In genomic region chr21:17583898-17584297, GRCh38 we compare ENCODE assay signal across 25 cellular contexts. TPM values are rescaled to one million over a fixed set of nuclear protein-coding genes. Genes with fewer than 3 reads are reported as not detected.
DNase-seq lines count a peak whose midpoint lies in the region; ATAC-seq, FAIRE-seq and TF ChIP-seq lines count a peak whose summit lies in the region.
"Had no signal": no experiment of that assay in that cellular context is flagged by ENCODE, and none has a peak within 500 bp of the region (broad histone marks: within the 10 kb centered on the region; RNA-seq: fewer than 3 reads in every experiment).

No MANE protein-coding gene starts in this region.

- peaks cover 7% of the 10 kb centered on the region; the same call in 1 of the 2 replicates for H4K20me1 ChIP-seq in GM23338 (replicated peaks; ENCODE audit: insufficient read depth)
- H4K20me1 ChIP-seq in K562 (replicated peaks; ENCODE audit: control insufficient read depth, insufficient read depth, low read length): no peaks in the 10 kb centered on the region
- H4K20me1 ChIP-seq: BLaER1 treated with 17β-estradiol and CSF1 and Interleukin-3, amounts not matched to agents 10 nM and 100 nM had no signal

- 2% methylated on average over 3 of the region's 3 CpGs for WGBS in K562 (ENCODE audit: insufficient coverage, low coverage, missing lambda C conversion rate)

- TF ChIP-seq EP300 in K562 (IDR thresholded peaks at IDR 0.05; ENCODE audit: low read length): no peak

- H3K9ac ChIP-seq in K562 (ENCODE audit: insufficient read depth in 1 of 2, low read depth in 2 of 2, low read length in 2 of 2): no peak overlapping the region
- H3K9ac ChIP-seq: BLaER1 treated with 17β-estradiol and CSF1 and Interleukin-3, amounts not matched to agents 10 nM and 100 nM had no signal

- H3K27ac Mint-ChIP-seq in Caco-2 (ENCODE audit: unreplicated experiment) (peak overlapping the region; percentile 18), GM23338 (no peak overlapping the region)
- H3K27ac Mint-ChIP-seq: B cell; CD4-positive, alpha-beta T cell; CD8-positive, alpha-beta T cell had no signal

- CTCF ChIA-PET in Caco-2 (lab: Charles Lee): no interaction called here
- CTCF ChIA-PET in K562 (lab: Yijun Ruan, JAX; ENCODE audit: low intra/inter-chr PET ratio): no interaction called here

- no peak for ATAC-seq in GM23338
- no peak for ATAC-seq in K562
- ATAC-seq: CD8-positive, alpha-beta T cell; GM12878 had no signal

- H3K9me2 ChIP-seq in GM23338 (ENCODE audit: insufficient read depth): no peaks in the 10 kb centered on the region

- no peaks in the 10 kb centered on the region for H3F3A ChIP-seq in GM23338 (replicated peaks; ENCODE audit: low read depth)

- DNase-seq in Caco-2 (no peak), GM23338 (ENCODE audit: low spot score) (no peak), K562 (ENCODE audit: extremely low read depth in 1 of 4, low spot score in 3 of 4) (no peak), uterus (no peak), occipital lobe (lab: John Stamatoyannopoulos, UW) (no peak), AG08396 (ENCODE audit: low spot score) (no peak)
- DNase-seq: 8988T; ACHN; AML-193; CD4-positive, alpha-beta T cell; CD8-positive, alpha-beta T cell; DMS 273 treated with DMSO at 0.1 percent for 48 hours; DMS153; DMS53; DMS79; DND-41; EL; GDM1 had no signal

- TF ChIP-seq CTCF in Caco-2 (IDR thresholded peaks at IDR 0.05; ENCODE audit: insufficient read depth in 1 of 2, low read depth in 1 of 2, low read length in 1 of 2, severe bottlenecking in 1 of 2, unreplicated experiment in 1 of 2): no peak
- no peak for TF ChIP-seq CTCF in GM23338 (conservative IDR thresholded peaks at IDR 0.05; ENCODE audit: low read depth in 2 of 2)
- TF ChIP-seq CTCF in K562 (IDR thresholded peaks at IDR 0.05 in 2 of 3, conservative IDR thresholded peaks at IDR 0.05 in 1 of 3; ENCODE audit: insufficient read depth in 2 of 3, low read depth in 1 of 3, low read length in 3 of 3): no peak
- TF ChIP-seq CTCF in uterus (IDR thresholded peaks at IDR 0.05): no peak

- H3K9me3 ChIP-seq in Caco-2: no peaks in the 10 kb centered on the region
- H3K9me3 ChIP-seq in K562 (replicated peaks; ENCODE audit: control insufficient read depth, insufficient read depth, low read depth, low read length): no peaks in the 10 kb centered on the region
- no peaks in the 10 kb centered on the region for H3K9me3 ChIP-seq in uterus
- H3K9me3 ChIP-seq: BLaER1 treated with 17β-estradiol and CSF1 and Interleukin-3, amounts not matched to agents 10 nM and 100 nM had no signal

- H3K36me3 ChIP-seq in Caco-2 (ENCODE audit: control insufficient read depth, insufficient read depth, low read length) (no peaks in the 10 kb centered on the region), GM23338 (ENCODE audit: insufficient read depth) (no peaks in the 10 kb centered on the region), K562 (ENCODE audit: control insufficient read depth, insufficient read depth, low read length) (no peaks in the 10 kb centered on the region), uterus (no peaks in the 10 kb centered on the region)
- H3K36me3 ChIP-seq: BLaER1 treated with 17β-estradiol and CSF1 and Interleukin-3, amounts not matched to agents 10 nM and 100 nM had no signal

- TF ChIP-seq POLR2A in K562 (conservative IDR thresholded peaks at IDR 0.05): no peak
- TF ChIP-seq POLR2A in uterus (IDR thresholded peaks at IDR 0.05): no peak

- H3K4me2 ChIP-seq in GM23338 (no peak overlapping the region), K562 (ENCODE audit: insufficient read depth, low read length) (no peak overlapping the region)
- H3K4me2 ChIP-seq: BLaER1 treated with 17β-estradiol and CSF1 and Interleukin-3, amounts not matched to agents 10 nM and 100 nM had no signal

- intact Hi-C loops in Caco-2 (cut with micrococcal nuclease; ENCODE audit: unreplicated experiment): loop anchor here (10.0 kb wide), 1 partner anchor 119 kb away; no protein-coding TSS in a partner anchor
- intact Hi-C loops in K562 (cut with micrococcal nuclease): no loop called here
- intact Hi-C loops in uterus (cut with DNase I; ENCODE audit: low total_unique reads): loop anchor here (10.0 kb wide), 1 partner anchor 189 kb away; no protein-coding TSS in a partner anchor

- H3K27me3 ChIP-seq in Caco-2 (replicated peaks; ENCODE audit: control insufficient read depth, insufficient read depth, low read length): no peaks in the 10 kb centered on the region
- no peaks in the 10 kb centered on the region for H3K27me3 ChIP-seq in GM23338 (ENCODE audit: insufficient read depth)
- H3K27me3 ChIP-seq in K562 (ENCODE audit: control insufficient read depth in 2 of 2, insufficient read depth in 2 of 2, low read length in 2 of 2): peaks cover 0 to 3% of the 10 kb centered on the region in 2 experiments; a peak in 1 of 5 replicates
- no peaks in the 10 kb centered on the region for H3K27me3 ChIP-seq in uterus
- H3K27me3 ChIP-seq: BLaER1 treated with 17β-estradiol and CSF1 and Interleukin-3, amounts not matched to agents 10 nM and 100 nM had no signal

- H3K4me1 ChIP-seq in Caco-2 (peaks cover 8% of the 10 kb centered on the region), GM23338 (ENCODE audit: insufficient read depth) (no peaks in the 10 kb centered on the region), K562 (replicated peaks in 1 of 2; ENCODE audit: control insufficient read depth in 2 of 2, insufficient read depth in 2 of 2, low read length in 2 of 2) (no peaks in the 10 kb centered on the region), uterus (no peaks in the 10 kb centered on the region)
- H3K4me1 ChIP-seq: BLaER1 treated with 17β-estradiol and CSF1 and Interleukin-3, amounts not matched to agents 10 nM and 100 nM had no signal

- TF ChIP-seq RAD21 in K562 (CRISPR knock-in tag; conservative IDR thresholded peaks at IDR 0.05 in 1 of 2, IDR thresholded peaks at IDR 0.05 in 1 of 2): no peak

- H3K79me2 ChIP-seq in GM23338 (replicated peaks; ENCODE audit: insufficient read depth) (peaks cover 15% of the 10 kb centered on the region), K562 (ENCODE audit: control insufficient read depth, insufficient read depth, low read length) (no peaks in the 10 kb centered on the region)

- H3K27ac ChIP-seq in GM23338 (ENCODE audit: low read depth) (0 out of 2 replicates have a peak overlapping the region, but pooled peaks have one; percentile 33), K562 (ENCODE audit: extremely low read depth, low read depth, low read length) (no peak overlapping the region), uterus (no peak overlapping the region)
- H3K27ac ChIP-seq: BLaER1 treated with 17β-estradiol and CSF1 and Interleukin-3, amounts not matched to agents 10 nM and 100 nM; C4-2B had no signal

- H3K4me1 Mint-ChIP-seq in Caco-2 (ENCODE audit: low read depth, unreplicated experiment) (peaks cover 15% of the 10 kb centered on the region), GM23338 (peaks cover 4% of the 10 kb centered on the region)
- H3K4me1 Mint-ChIP-seq: B cell had no signal

- H3K4me3 ChIP-seq in Caco-2 (ENCODE audit: low read depth, low read length) (no peak overlapping the region), GM23338 (no peak overlapping the region), K562 (no peak overlapping the region), uterus (no peak overlapping the region)
- H3K4me3 ChIP-seq: BLaER1 treated with 17β-estradiol and CSF1 and Interleukin-3, amounts not matched to agents 10 nM and 100 nM; GM12878 had no signal

- H3K4me3 Mint-ChIP-seq in Caco-2 (ENCODE audit: unreplicated experiment) (no peak overlapping the region), GM23338 (no peak overlapping the region)
- H3K4me3 Mint-ChIP-seq: B cell; CD4-positive, alpha-beta T cell; CD8-positive, alpha-beta T cell had no signal

- H3K9me1 ChIP-seq in K562 (ENCODE audit: control insufficient read depth, insufficient read depth, low read length): no peaks in the 10 kb centered on the region

- no peaks in the 10 kb centered on the region for H3K27me3 Mint-ChIP-seq in Caco-2 (ENCODE audit: insufficient read depth, unreplicated experiment)
- H3K27me3 Mint-ChIP-seq in GM23338 (ENCODE audit: insufficient read depth, low read depth, poor library complexity): no peaks in the 10 kb centered on the region
- H3K27me3 Mint-ChIP-seq: B cell; CD4-positive, alpha-beta T cell had no signal

- H2AFZ ChIP-seq in GM23338: no peak overlapping the region
- no peak overlapping the region for H2AFZ ChIP-seq in K562 (ENCODE audit: low read depth, low read length)

- in situ Hi-C loops in K562 (cut with MboI): no loop called here

- H3K9me3 Mint-ChIP-seq in Caco-2 (ENCODE audit: unreplicated experiment) (no peaks in the 10 kb centered on the region), GM23338 (no peaks in the 10 kb centered on the region; the same call in 2 of the 3 replicates)
- H3K9me3 Mint-ChIP-seq: CD4-positive, alpha-beta T cell; CD8-positive, alpha-beta T cell had no signal

- no peak for FAIRE-seq in K562 (lab: Jason Lieb, UNC)
- FAIRE-seq: A204.1, GM12878, GM12892, GM18507 had no signal

- H3K36me3 Mint-ChIP-seq in Caco-2 (ENCODE audit: insufficient read depth, unreplicated experiment) (peaks cover 21% of the 10 kb centered on the region), GM23338 (ENCODE audit: low read depth) (peaks cover 4% of the 10 kb centered on the region; the same call in 2 of the 3 replicates)

- BruUV-seq in Caco-2 (replicated peaks; lab: Mats Ljungman, UMichigan) (no TSS peak), K562 (replicated peaks; lab: Mats Ljungman, UMichigan) (no TSS peak)

- POLR2A ChIA-PET in Caco-2 (lab: Charles Lee): no interaction called here
- POLR2A ChIA-PET in K562 (lab: Yijun Ruan, JAX): no interaction called here

RNA-seq across cellular contexts. Expression of gene BTG3, which starts 28.8 kb away (rescaled TPM):
- 28.0 and 32.3 TPM in 2 replicates for total RNA-seq in Caco-2 (2022)
- total RNA-seq in GM23338 (2014; rRNA removed; shearing (Covaris generic)): 20.4 and 24.0 TPM in 2 replicates
- 39.7 and 43.8 TPM in 2 replicates for polyA plus RNA-seq in GM23338 (2016; fragmentation: Nextera tagmentation; extraction: Ambion mirVana)
- total RNA-seq in K562 (2011; cell fraction: chromatin; rRNA removed; ENCODE audit: low replicate concordance): 21.9 and 68.0 TPM in 2 replicates
- 11.2 and 22.0 TPM in 2 replicates for total RNA-seq in K562 (2011; cell fraction: nucleolus; rRNA removed)
- 33.2 and 41.1 TPM in 2 replicates for total RNA-seq in K562 (2011; cell fraction: nucleoplasm; rRNA removed)
- total RNA-seq in K562 (2014; rRNA removed): 23.4 and 30.6 TPM in 2 replicates
- total RNA-seq in K562 (2014; rRNA removed; fragmentation: Illumina TruSeq; extraction: Trizol): 30.6 and 33.1 TPM in 2 replicates
- total RNA-seq in K562 (2015; rRNA removed; fragmentation: Illumina TruSeq; extraction: Trizol): 23.1 and 23.2 TPM in 2 replicates
- 27.3 and 29.5 TPM in 2 replicates for total RNA-seq in K562 (2021)
- 39.3 and 43.0 TPM in 2 replicates for polyA plus RNA-seq in K562 (2011; rRNA removed)
- polyA plus RNA-seq in K562 (2011; cell fraction: cytosol; rRNA removed): 9.0 and 15.2 TPM in 2 replicates
- polyA plus RNA-seq in K562 (2011; cell fraction: nucleus; rRNA removed): 28.5 and 37.2 TPM in 2 replicates
- polyA plus RNA-seq in K562 (2012): 14.3 and 17.0 TPM in 2 replicates
- polyA plus RNA-seq in K562 (2014; fragmentation: Illumina TruSeq; extraction: Trizol): 29.7 and 30.7 TPM in 2 replicates
- 10 to 100 TPM; 11.7 to 13.7 TPM for polyA plus RNA-seq in K562 (2014; fragmentation: Nextera tagmentation; extraction: Ambion mirVana)
- polyA plus RNA-seq in K562 (2014; rRNA removed): 26.8 and 41.4 TPM in 2 replicates
- 31.2 and 32.8 TPM in 2 replicates for polyA minus RNA-seq in K562 (2011; rRNA and poly(A)+ RNA removed)
- 9.1 and 10.3 TPM in 2 replicates for polyA minus RNA-seq in K562 (2011; cell fraction: cytosol; rRNA and poly(A)+ RNA removed)
- polyA minus RNA-seq in K562 (2011; cell fraction: nucleus; rRNA and poly(A)+ RNA removed): 48.3 and 78.8 TPM in 2 replicates
- 100 to 1,000 TPM in 1 of 4 donors, 10 to 100 TPM in 3; 32.8 to 160 (median 74.8) TPM for total RNA-seq in uterus
- 25.6 TPM for total RNA-seq in occipital lobe
